Comparison of ENCODE assay signal across 24 cellular contexts in genomic region chr16:48082516-48082915, GRCh38.
A peak's percentile ranks its signal among the peaks of the same experiment; 100 is the strongest.
DNase-seq lines count a peak whose midpoint lies in the region; ATAC-seq and TF ChIP-seq lines count a peak whose summit lies in the region.
"Had no signal": no experiment of that assay in that cellular context is flagged by ENCODE, and none has a peak within 500 bp of the region (broad histone marks: within the 10 kb centered on the region; RNA-seq: fewer than 3 reads in every experiment).

No MANE protein-coding gene starts in this region.

- no peak overlapping the region for H3K27ac ChIP-seq in naive thymus-derived CD4-positive, alpha-beta T cell (ENCODE audit: low read depth, low read length)
- H3K27ac ChIP-seq in PC-9: no peak overlapping the region
- H3K27ac ChIP-seq: cardiac muscle cell, neural progenitor cell, SJSA1, tibial artery had no signal

- ATAC-seq in left ventricle myocardium superior: peak; percentile 38
- ATAC-seq in naive thymus-derived CD4-positive, alpha-beta T cell: no peak
- ATAC-seq: stimulated activated memory B cell treated with anti-CD40 and anti-IgM and Interleukin-4, amounts not matched to agents 10 μg/mL and 1 μg/mL and 100 μg/mL, for 72 hours; WTC11 had no signal

- TF ChIP-seq CTCF in astrocyte of the spinal cord (IDR thresholded peaks at IDR 0.05; ENCODE audit: low read depth, low read length) (no peak), PC-9 (conservative IDR thresholded peaks at IDR 0.05) (no peak)

- DNase-seq in A172 (ENCODE audit: low spot score) (peak; percentile 14), GM03348 (ENCODE audit: low spot score) (peak; percentile 29), astrocyte of the spinal cord (ENCODE audit: low read depth, low spot score) (peak; percentile 88), left ventricle myocardium superior (no peak), PC-9 (no peak), hepatic stellate cell (ENCODE audit: low spot score) (no peak), DMS153 (lab: John Stamatoyannopoulos, UW) (no peak)
- no peak for DNase-seq in naive thymus-derived CD4-positive, alpha-beta T cell
- DNase-seq: activated CD4-positive, alpha-beta memory T cell treated with anti-CD3 and anti-CD28 coated beads for 36 hours; activated naive CD4-positive, alpha-beta T cell treated with anti-CD3 and anti-CD28 coated beads, Interleukin-2, amount 50 U/mL, for 16 hours; activated T-cell treated with anti-CD3 and anti-CD28 coated beads, Interleukin-2, amount 50 U/mL, for 1 hour; COR-L47; effector CD8-positive, alpha-beta T cell; KG1; kidney glomerular epithelial cell; NCI-H526; stimulated activated CD4-positive, alpha-beta T cell treated with anti-CD3 and anti-CD28 coated beads, Interleukin-15, amount 100 ng/mL, for 24 hours; tibial artery had no signal

- intact Hi-C loops in left ventricle myocardium superior (cut with micrococcal nuclease): no loop called here
- intact Hi-C loops in naive thymus-derived CD4-positive, alpha-beta T cell (cut with micrococcal nuclease): no loop called here
- intact Hi-C loops in PC-9 (cut with micrococcal nuclease; ENCODE audit: unreplicated experiment): no loop called here

- CTCF ChIA-PET in naive thymus-derived CD4-positive, alpha-beta T cell (lab: Charles Lee): no interaction called here
- CTCF ChIA-PET in PC-9 (lab: Charles Lee): no interaction called here

- no peaks in the 10 kb centered on the region for H3K4me1 Mint-ChIP-seq in naive thymus-derived CD4-positive, alpha-beta T cell
- H3K4me1 Mint-ChIP-seq: neural progenitor cell; stimulated activated memory B cell treated with anti-CD40 and anti-IgM and Interleukin-4, amounts not matched to agents 10 μg/mL and 1 μg/mL and 100 μg/mL, for 72 hours had no signal

- H3K4me2 ChIP-seq in PC-9: no peak overlapping the region
- H3K4me2 ChIP-seq: neural progenitor cell had no signal

- H2AFZ ChIP-seq in PC-9: no peak overlapping the region
- H2AFZ ChIP-seq: neural progenitor cell had no signal

- no peaks in the 10 kb centered on the region for H3K36me3 Mint-ChIP-seq in naive thymus-derived CD4-positive, alpha-beta T cell
- H3K36me3 Mint-ChIP-seq: activated CD4-positive, alpha-beta memory T cell treated with anti-CD3 and anti-CD28 coated beads for 36 hours; neural progenitor cell; stimulated activated memory B cell treated with anti-CD40 and anti-IgM and Interleukin-4, amounts not matched to agents 10 μg/mL and 1 μg/mL and 100 μg/mL, for 72 hours; WTC11 had no signal

- BruUV-seq in PC-9 (replicated peaks; lab: Mats Ljungman, UMichigan): no TSS peak

- H3K27me3 ChIP-seq in naive thymus-derived CD4-positive, alpha-beta T cell (ENCODE audit: control insufficient read depth in 2 of 2, insufficient read depth in 2 of 2, low read length in 2 of 2): no peaks in the 10 kb centered on the region
- H3K27me3 ChIP-seq in PC-9 (ENCODE audit: insufficient read depth, low read depth): no peaks in the 10 kb centered on the region
- H3K27me3 ChIP-seq: cardiac muscle cell, neural progenitor cell had no signal

- H3K4me1 ChIP-seq in naive thymus-derived CD4-positive, alpha-beta T cell (ENCODE audit: control insufficient read depth in 2 of 2, insufficient read depth in 2 of 2, low read length in 2 of 2): no peaks in the 10 kb centered on the region
- H3K4me1 ChIP-seq in PC-9 (replicated peaks; ENCODE audit: insufficient read depth): peaks cover 9% of the 10 kb centered on the region; the same call in 1 of the 2 replicates
- H3K4me1 ChIP-seq: HAP-1, neural progenitor cell, SJSA1, tibial artery had no signal

- no peak overlapping the region for H3K4me3 ChIP-seq in astrocyte of the spinal cord (ENCODE audit: low read depth, low read length)
- no peak overlapping the region for H3K4me3 ChIP-seq in naive thymus-derived CD4-positive, alpha-beta T cell (ENCODE audit: low read length)
- H3K4me3 ChIP-seq in PC-9: no peak overlapping the region
- H3K4me3 ChIP-seq: cardiac muscle cell, HAP-1, neural progenitor cell, SJSA1, tibial artery had no signal

- no peaks in the 10 kb centered on the region for H3K79me2 ChIP-seq in PC-9 (ENCODE audit: low read depth)

- H3K36me3 ChIP-seq in naive thymus-derived CD4-positive, alpha-beta T cell (ENCODE audit: control insufficient read depth in 2 of 3, insufficient read depth in 3 of 3, low read length in 3 of 3): no peaks in the 10 kb centered on the region
- no peaks in the 10 kb centered on the region for H3K36me3 ChIP-seq in PC-9 (ENCODE audit: low read depth)
- H3K36me3 ChIP-seq: cardiac muscle cell, HAP-1, neural progenitor cell, SJSA1, tibial artery had no signal

- H3K9me3 ChIP-seq in naive thymus-derived CD4-positive, alpha-beta T cell (ENCODE audit: control insufficient read depth in 2 of 3, low read length in 3 of 3): no peaks in the 10 kb centered on the region
- H3K9me3 ChIP-seq in PC-9 (ENCODE audit: insufficient read depth, low read depth): no peaks in the 10 kb centered on the region
- H3K9me3 ChIP-seq: HAP-1, SJSA1, tibial artery had no signal

- in situ Hi-C loops in astrocyte of the spinal cord (cut with HindIII; ENCODE audit: low sequenced_read_pairs): no loop called here

- H3K27me3 Mint-ChIP-seq in naive thymus-derived CD4-positive, alpha-beta T cell: peaks cover 4 to 37% (median 4%) of the 10 kb centered on the region in 5 donors

- peaks cover 0 to 7% (median 0%) of the 10 kb centered on the region in 11 donors for H3K9me3 Mint-ChIP-seq in naive thymus-derived CD4-positive, alpha-beta T cell
- H3K9me3 Mint-ChIP-seq: activated CD4-positive, alpha-beta memory T cell treated with anti-CD3 and anti-CD28 coated beads for 36 hours; neural progenitor cell; stimulated activated memory B cell treated with anti-CD40 and anti-IgM and Interleukin-4, amounts not matched to agents 10 μg/mL and 1 μg/mL and 100 μg/mL, for 72 hours; WTC11 had no signal

- H3K4me3 Mint-ChIP-seq in naive thymus-derived CD4-positive, alpha-beta T cell: no peak overlapping the region
- H3K4me3 Mint-ChIP-seq: activated CD4-positive, alpha-beta memory T cell treated with anti-CD3 and anti-CD28 coated beads for 36 hours; neural progenitor cell; stimulated activated memory B cell treated with anti-CD40 and anti-IgM and Interleukin-4, amounts not matched to agents 10 μg/mL and 1 μg/mL and 100 μg/mL, for 72 hours; WTC11 had no signal

- H4K20me1 ChIP-seq in PC-9 (ENCODE audit: insufficient read depth): no peaks in the 10 kb centered on the region

- POLR2A ChIA-PET in naive thymus-derived CD4-positive, alpha-beta T cell (lab: Charles Lee): no interaction called here
- POLR2A ChIA-PET in PC-9 (lab: Charles Lee; ENCODE audit: unreplicated experiment): no interaction called here

- H3F3A ChIP-seq in PC-9 (ENCODE audit: insufficient read depth, low read depth): no peaks in the 10 kb centered on the region

- no peak overlapping the region for H3K27ac Mint-ChIP-seq in naive thymus-derived CD4-positive, alpha-beta T cell
- H3K27ac Mint-ChIP-seq: activated CD4-positive, alpha-beta memory T cell treated with anti-CD3 and anti-CD28 coated beads for 36 hours; neural progenitor cell; stimulated activated memory B cell treated with anti-CD40 and anti-IgM and Interleukin-4, amounts not matched to agents 10 μg/mL and 1 μg/mL and 100 μg/mL, for 72 hours; WTC11 had no signal

- H3K9me2 ChIP-seq in PC-9 (ENCODE audit: insufficient read depth): no peaks in the 10 kb centered on the region

Comparison
In these comparisons a context has a peak if more than half of its experiments do, and no peak if none do; other contexts are left out.
1. DNase-seq: peak in A172 (single experiment), GM03348 (single experiment) and astrocyte of the spinal cord (single experiment); none in left ventricle myocardium superior (single experiment), naive thymus-derived CD4-positive, alpha-beta T cell (0 of 9), PC-9 (0 of 2), hepatic stellate cell (single experiment) and DMS153 (single experiment).